Comparison of ENCODE assay signal across 8 cellular contexts in genomic region chr17:51165680-51166197, GRCh38. TPM values are rescaled to one million over a fixed set of nuclear protein-coding genes. Genes with fewer than 3 reads are reported as not detected.
DNase-seq lines count a peak whose midpoint lies in the region; ATAC-seq and TF ChIP-seq lines count a peak whose summit lies in the region.

No MANE protein-coding gene starts in this region.

- peaks cover 17% of the 10 kb centered on the region for H3K4me1 ChIP-seq in foreskin keratinocyte
- H3K4me1 ChIP-seq in parathyroid adenoma, result no peaks in the 10 kb centered on the region

- peak overlapping the region; percentile 87 for H3K27ac ChIP-seq in foreskin keratinocyte
- peak overlapping the region; percentile 84 for H3K27ac ChIP-seq in parathyroid adenoma

- H3K9me3 ChIP-seq in parathyroid adenoma (ENCODE audit: control insufficient read depth, low read length), result no peaks in the 10 kb centered on the region

- ATAC-seq in HG03342 (IDR thresholded peaks at IDR 0.05; ENCODE audit: unreplicated experiment), result peak; percentile 19
- ATAC-seq in foreskin keratinocyte, result peak; percentile 41

- no peaks in the 10 kb centered on the region for H3K79me2 ChIP-seq in parathyroid adenoma

- peak overlapping the region; percentile 25 for H3K9ac ChIP-seq in parathyroid adenoma

- DNase-seq in stimulated activated CD4-positive, alpha-beta T cell treated with anti-CD3 and anti-CD28 coated beads, Interleukin-12 subunit alpha, Interleukin-12 subunit beta, amount 100 ng/mL, for 4 hours, result peak; percentile 13
- DNase-seq in stimulated activated CD4-positive, alpha-beta T cell treated with anti-CD3 and anti-CD28 coated beads, Interleukin-15, amount 100 ng/mL, for 24 hours, result no peak
- peak; percentile 11 for DNase-seq in activated CD4-positive, alpha-beta T cell treated with anti-CD3 and anti-CD28 coated beads, Interleukin-2, amount 50 U/mL, for 1 hour
- no peak for DNase-seq in foreskin keratinocyte
- no peak for DNase-seq in H4 (ENCODE audit: low spot score)
- DNase-seq in foreskin melanocyte, result no peak

- no peaks in the 10 kb centered on the region for H3K36me3 ChIP-seq in parathyroid adenoma (ENCODE audit: control insufficient read depth, insufficient read depth, low read length)

- H2AFZ ChIP-seq in parathyroid adenoma, result peak overlapping the region; percentile 100

- peak overlapping the region; percentile 99 for H3K4me2 ChIP-seq in parathyroid adenoma (ENCODE audit: low read length)

- H3K4me3 ChIP-seq in parathyroid adenoma (ENCODE audit: low read depth, low read length), result peak overlapping the region; percentile 80

- H3K27me3 ChIP-seq in foreskin keratinocyte, result no peaks in the 10 kb centered on the region
- no peaks in the 10 kb centered on the region for H3K27me3 ChIP-seq in parathyroid adenoma (ENCODE audit: control insufficient read depth, insufficient read depth, low read length)

- TF ChIP-seq CTCF in foreskin keratinocyte (conservative IDR thresholded peaks at IDR 0.05) (no peak), parathyroid adenoma (IDR thresholded peaks at IDR 0.05) (no peak)

RNA-seq across cellular contexts. Expression of gene NME2, which starts 0.5 kb away (rescaled TPM):
- total RNA-seq in foreskin keratinocyte, result 1,137 TPM in 2 replicates
- 1,484 and 1,519 TPM in 2 replicates for polyA plus RNA-seq in foreskin keratinocyte
- total RNA-seq in H4 (2014; rRNA removed; shearing (Covaris generic)), result 954 and 1,318 TPM in 2 replicates

RNA-seq across cellular contexts. Expression of gene NME1, which starts 12.4 kb away (rescaled TPM):
- total RNA-seq in foreskin keratinocyte, result 326 and 368 TPM in 2 replicates
- 458 and 507 TPM in 2 replicates for polyA plus RNA-seq in foreskin keratinocyte
- 510 and 574 TPM in 2 replicates for total RNA-seq in H4 (2014; rRNA removed; shearing (Covaris generic))

RNA-seq across cellular contexts. Expression of gene SPAG9, which starts 45.1 kb away (rescaled TPM):
- total RNA-seq in foreskin keratinocyte, result 56.6 and 57.2 TPM in 2 replicates
- polyA plus RNA-seq in foreskin keratinocyte, result 10.5 and 12.6 TPM in 2 replicates
- total RNA-seq in H4 (2014; rRNA removed; shearing (Covaris generic)), result 35.1 and 39.8 TPM in 2 replicates

Comparison
In these comparisons a context has a peak if more than half of its experiments do, and no peak if none do; other contexts are left out.
1. DNase-seq: peak in stimulated activated CD4-positive, alpha-beta T cell treated with anti-CD3 and anti-CD28 coated beads, Interleukin-12 subunit alpha, Interleukin-12 subunit beta, amount 100 ng/mL, for 4 hours (single experiment) and activated CD4-positive, alpha-beta T cell treated with anti-CD3 and anti-CD28 coated beads, Interleukin-2, amount 50 U/mL, for 1 hour (single experiment); none in stimulated activated CD4-positive, alpha-beta T cell treated with anti-CD3 and anti-CD28 coated beads, Interleukin-15, amount 100 ng/mL, for 24 hours (single experiment), foreskin keratinocyte (0 of 2), H4 (single experiment) and foreskin melanocyte (single experiment).